Comparison of ENCODE assay signal across 8 cellular contexts in the genomic region with DNA sequence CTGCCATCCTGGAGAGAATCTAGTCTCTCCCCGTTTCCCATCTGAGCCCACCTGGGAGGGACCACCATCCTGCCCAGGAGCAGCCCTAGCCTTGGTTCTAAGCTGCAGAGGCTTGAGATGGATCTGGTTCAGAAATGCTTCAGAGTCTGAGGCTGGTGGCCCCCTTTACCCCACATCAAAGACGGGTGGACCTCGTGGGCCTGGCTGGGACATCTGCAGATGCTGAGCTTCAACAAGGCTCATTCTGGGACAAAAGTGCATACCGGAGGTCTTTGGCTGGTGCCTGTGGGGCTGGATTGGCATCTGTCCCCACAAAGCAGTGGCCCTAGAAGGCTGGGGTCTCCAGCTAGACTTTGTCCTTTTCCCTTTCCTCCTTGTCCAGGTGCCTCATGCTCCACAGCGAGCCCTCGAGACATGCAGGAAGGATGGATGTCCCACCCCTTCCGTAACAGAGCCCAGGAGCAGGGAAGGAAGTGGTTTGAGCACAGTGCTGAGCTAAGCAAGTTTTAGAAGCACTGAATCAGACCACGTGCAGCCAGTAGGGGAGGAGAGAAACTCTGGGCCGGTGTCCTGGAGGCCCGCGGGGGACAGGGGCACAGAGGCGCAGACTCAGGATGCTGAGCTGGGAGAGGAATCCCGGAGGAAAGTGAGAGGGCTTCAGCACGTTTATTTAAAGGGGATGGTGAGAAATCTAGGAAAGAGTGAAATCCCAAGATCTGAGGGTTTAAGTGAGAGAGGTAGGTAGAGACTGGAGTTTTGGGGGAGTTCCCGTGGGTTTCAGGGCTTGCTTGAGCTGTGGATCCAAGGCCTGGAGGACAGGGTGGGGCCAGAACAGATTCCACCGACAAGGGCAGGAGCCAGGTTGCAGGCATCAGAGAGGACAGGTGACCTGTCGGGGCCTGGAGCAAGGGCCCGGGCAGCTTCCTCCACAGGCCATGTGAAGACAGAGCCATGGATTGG. TPM values are rescaled to one million over a fixed set of nuclear protein-coding genes. Genes with fewer than 3 reads are reported as not detected.
A peak's percentile ranks its signal among the peaks of the same experiment; 100 is the strongest.
DNase-seq lines count a peak whose midpoint lies in the region; ATAC-seq and TF ChIP-seq lines count a peak whose summit lies in the region.

No MANE protein-coding gene starts in this region.

- TF ChIP-seq CTCF in heart right ventricle (IDR thresholded peaks at IDR 0.05), result no peak

- no peaks in the 10 kb centered on the region for H3K9me3 Mint-ChIP-seq in stimulated activated naive CD8-positive, alpha-beta T cell treated with anti-CD3 and anti-CD28 coated beads, Interleukin-15, amount 100 ng/mL, for 72 hours

- 58 to 60% methylated on average over 18 of the region's 18 CpGs for WGBS in heart right ventricle, 2 donors

- peaks cover 0 to 45% (median 3%) of the 10 kb centered on the region in 9 donors for H3K4me1 ChIP-seq in heart right ventricle

- H3K27me3 Mint-ChIP-seq in stimulated activated naive CD8-positive, alpha-beta T cell treated with anti-CD3 and anti-CD28 coated beads, Interleukin-15, amount 100 ng/mL, for 72 hours, result peaks cover 30% of the 10 kb centered on the region

- peaks cover 0 to 68% (median 28%) of the 10 kb centered on the region in 7 donors for H3K27me3 ChIP-seq in heart right ventricle

- peak overlapping the region in 1 of 2 donors; percentile 96 for H3K27ac Mint-ChIP-seq in stimulated activated naive CD8-positive, alpha-beta T cell treated with anti-CD3 and anti-CD28 coated beads, Interleukin-15, amount 100 ng/mL, for 72 hours

- no peaks in the 10 kb centered on the region for H3K9me3 ChIP-seq in heart right ventricle

- intact Hi-C loops in heart right ventricle (cut with DNase I), result no loop called here

- peak overlapping the region in 1 of 10 donors; percentile 10 for H3K4me3 ChIP-seq in heart right ventricle

- ATAC-seq in GM21367 (IDR thresholded peaks at IDR 0.05; ENCODE audit: unreplicated experiment) (peak; percentile 37), heart right ventricle (peak in 7 of 8 donors; percentile 39 to 70 (median 59))
- ATAC-seq in stimulated activated naive CD8-positive, alpha-beta T cell treated with anti-CD3 and anti-CD28 coated beads, Interleukin-15, amount 100 ng/mL, for 72 hours, result peak; percentile 78

- H3K4me3 Mint-ChIP-seq in stimulated activated naive CD8-positive, alpha-beta T cell treated with anti-CD3 and anti-CD28 coated beads, Interleukin-15, amount 100 ng/mL, for 72 hours, result peak overlapping the region; percentile 82 to 83

- H3K27ac ChIP-seq in heart right ventricle, result peak overlapping the region in 1 of 10 donors; percentile 81

- peak; percentile 78 for DNase-seq in CD1c-positive myeloid dendritic cell (ENCODE audit: extremely low spot score)
- DNase-seq in RPMI8226, result peak; percentile 94
- DNase-seq in heart right ventricle, result no peak
- peak in 1 of 2 donors; percentile 47 for DNase-seq in stimulated activated naive CD8-positive, alpha-beta T cell treated with anti-CD3 and anti-CD28 coated beads, Interleukin-15, amount 100 ng/mL, for 72 hours
- DNase-seq in SK-N-DZ (ENCODE audit: low spot score), result no peak
- DNase-seq in cerebellar cortex (ENCODE audit: low spot score), result no peak
- DNase-seq in epidermal melanocyte (ENCODE audit: insufficient read length, low spot score), result no peak

- H3K36me3 ChIP-seq in heart right ventricle, result no peaks in the 10 kb centered on the region

- H3K4me1 Mint-ChIP-seq in stimulated activated naive CD8-positive, alpha-beta T cell treated with anti-CD3 and anti-CD28 coated beads, Interleukin-15, amount 100 ng/mL, for 72 hours, result peaks cover 24% of the 10 kb centered on the region

RNA-seq across cellular contexts. Expression of a gene that starts 4.6 kb away (rescaled TPM):
- 1 to 10 TPM in 6 of 10 donors, under 1 TPM in 4; 0.46 to 6.6 (median 1.4) TPM for total RNA-seq in heart right ventricle
- 1 to 10 TPM; 1.3 to 2.8 TPM for polyA plus RNA-seq in heart right ventricle
- 0.29 and 0.68 TPM in 2 replicates for polyA plus RNA-seq in SK-N-DZ (2014; cell fraction: cytosol; rRNA removed)
- polyA plus RNA-seq in SK-N-DZ (2014; cell fraction: nucleus; rRNA removed), result 0.85 and 5.3 TPM in 2 replicates

RNA-seq across cellular contexts. Expression of a gene that starts 22.6 kb away (rescaled TPM):
- under 1 TPM; 0.09 to 0.42 (median 0.27) TPM for total RNA-seq in heart right ventricle
- under 1 TPM; 0.23 to 0.44 TPM for polyA plus RNA-seq in heart right ventricle
- 6.3 and 6.5 TPM in 2 replicates for polyA plus RNA-seq in SK-N-DZ (2014; cell fraction: cytosol; rRNA removed)
- polyA plus RNA-seq in SK-N-DZ (2014; cell fraction: nucleus; rRNA removed), result 57.9 and 76.8 TPM in 2 replicates

Comparison
In these comparisons a context has a peak if more than half of its experiments do, and no peak if none do; other contexts are left out.
1. DNase-seq: peak in CD1c-positive myeloid dendritic cell (single experiment) and RPMI8226 (single experiment); none in heart right ventricle (0 of 2), SK-N-DZ (single experiment), cerebellar cortex (single experiment) and epidermal melanocyte (single experiment).
2. Peak in every context shown above with its lines, with median percentiles within 50 percentile points of each other: ATAC-seq.